Comparison of ENCODE assay signal across 11 cellular contexts in the genomic region with DNA sequence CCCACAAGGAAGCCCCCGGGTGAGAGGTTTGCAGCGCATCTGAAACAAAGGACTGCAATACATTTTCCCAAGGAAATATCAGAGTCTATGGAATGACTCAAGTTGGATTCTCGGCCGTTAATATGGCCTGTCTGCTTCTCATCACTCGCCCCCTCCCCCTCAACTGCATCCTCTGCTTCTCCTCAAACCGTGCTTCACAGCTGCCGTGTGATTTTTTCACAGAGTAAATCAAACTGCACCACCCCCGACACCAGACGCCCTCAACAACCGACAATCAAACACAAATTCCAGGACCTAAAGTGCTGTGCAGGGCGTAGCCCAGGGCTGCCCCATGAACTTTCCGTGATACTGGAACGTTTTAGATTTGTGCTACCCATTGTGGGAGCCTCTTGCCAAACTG.
"Had no signal": no experiment of that assay in that cellular context is flagged by ENCODE, and none has a peak within 500 bp of the region (broad histone marks: within the 10 kb centered on the region; RNA-seq: fewer than 3 reads in every experiment).

No MANE protein-coding gene starts in this region.

- H3K36me3 ChIP-seq: esophagus squamous epithelium, ovary, tibial artery had no signal

- H3K27me3 ChIP-seq: foreskin keratinocyte, ovary had no signal

- H3K9me3 ChIP-seq: esophagus squamous epithelium, ovary, tibial artery had no signal

- ATAC-seq: foreskin keratinocyte, left colon, T-helper 17 cell had no signal

- H3K4me3 ChIP-seq: dorsolateral prefrontal cortex, esophagus squamous epithelium, ovary, tibial artery had no signal

- H3K27ac ChIP-seq: dorsolateral prefrontal cortex, foreskin keratinocyte, ovary, tibial artery had no signal

- DNase-seq: activated CD4-positive, alpha-beta T cell treated with anti-CD3 and anti-CD28 coated beads, Interleukin-2, amount 50 U/mL, for 4 hours; activated T-cell treated with anti-CD3 and anti-CD28 coated beads, Interleukin-2, amount 50 U/mL, for 1 hour; dorsolateral prefrontal cortex; esophagus squamous epithelium; foreskin keratinocyte; left colon; ovary; stimulated activated CD4-positive, alpha-beta T cell treated with anti-CD3 and anti-CD28 coated beads, Interleukin-15, amount 100 ng/mL, for 24 hours; stimulated activated CD4-positive, alpha-beta T cell treated with anti-CD3 and anti-CD28 coated beads, Interleukin-4, amount 100 ng/mL, for 4 hours; T-helper 17 cell; tibial artery had no signal
